ENCODE assay signal across 16 cellular contexts in the genomic region with DNA sequence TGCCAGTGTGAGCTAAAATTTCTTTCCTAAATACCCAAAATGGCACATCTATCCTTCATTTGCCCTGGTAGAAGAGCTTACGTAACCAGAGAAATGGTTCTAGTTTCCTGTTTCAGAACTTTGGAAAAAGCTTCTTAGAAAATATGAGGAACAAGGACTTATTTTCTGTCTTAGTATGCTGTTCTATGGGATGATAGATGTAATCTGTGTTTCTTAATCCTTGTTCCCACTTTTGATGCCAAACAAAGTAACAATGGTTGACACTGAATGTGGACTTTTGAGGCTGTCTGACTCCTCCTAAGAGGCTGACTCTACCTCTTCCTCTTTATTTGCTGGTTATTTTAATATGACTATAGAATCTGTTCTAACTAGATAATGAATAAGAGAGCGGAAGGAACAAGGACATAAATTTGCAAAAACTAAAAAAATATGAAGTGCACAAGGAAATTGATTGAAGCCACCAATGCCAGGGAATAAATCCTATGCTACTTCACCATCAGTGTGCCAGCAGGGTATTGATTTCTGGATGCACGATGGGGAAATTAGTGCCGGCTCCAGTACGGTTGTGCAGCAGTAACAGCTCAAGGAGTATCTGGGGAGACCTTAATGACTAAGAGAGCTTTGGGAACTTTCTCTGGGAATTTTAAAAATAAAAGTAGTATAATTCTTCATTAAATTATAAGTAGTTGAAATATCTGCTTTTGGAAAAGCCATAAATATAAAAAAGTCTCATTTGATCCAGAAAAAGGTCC. TPM values are rescaled to one million over a fixed set of nuclear protein-coding genes. Genes with fewer than 3 reads are reported as not detected.
A peak's percentile ranks its signal among the peaks of the same experiment; 100 is the strongest.
DNase-seq lines count a peak whose midpoint lies in the region; ATAC-seq and TF ChIP-seq lines count a peak whose summit lies in the region.
"Had no signal": no experiment of that assay in that cellular context is flagged by ENCODE, and none has a peak within 500 bp of the region (broad histone marks: within the 10 kb centered on the region; RNA-seq: fewer than 3 reads in every experiment).

No MANE protein-coding gene starts in this region.

- 82 to 83% methylated on average over 5 of the region's 5 CpGs for WGBS in aorta, 2 donors
- WGBS in testis, 2 donors = 77 to 84% methylated on average over 5 of the region's 5 CpGs

- intact Hi-C loops in Right ventricle myocardium inferior (cut with DNase I) (no loop called here), lower lobe of right lung (cut with DNase I) (no loop called here), aorta (cut with DNase I) (no loop called here), testis (cut with DNase I; ENCODE audit: low total_unique reads) (no loop called here)
- intact Hi-C loops in activated CD4-positive, alpha-beta T cell treated with anti-CD3 and anti-CD28 coated beads for 36 hours (cut with DNase I, micrococcal nuclease) = no loop called here

- H3K36me3 Mint-ChIP-seq in activated CD4-positive, alpha-beta T cell treated with anti-CD3 and anti-CD28 coated beads for 36 hours (ENCODE audit: low read depth) = no peaks in the 10 kb centered on the region

- POLR2A ChIA-PET in activated CD4-positive, alpha-beta T cell treated with anti-CD3 and anti-CD28 coated beads for 36 hours (lab: Charles Lee) = interaction anchor here (0.6 kb wide), 1 partner anchor 56 kb away, joined by 3 read pairs; no protein-coding TSS in a partner anchor

- H3K36me3 ChIP-seq in right atrium auricular region (no peaks in the 10 kb centered on the region), lower lobe of right lung (no peaks in the 10 kb centered on the region), aorta (ENCODE audit: control insufficient read depth in 1 of 2, insufficient read depth in 2 of 2, low read length in 1 of 2) (no peaks in the 10 kb centered on the region), testis (ENCODE audit: low read depth, missing control alignments) (no peaks in the 10 kb centered on the region)

- TF ChIP-seq POLR2A in testis (IDR thresholded peaks at IDR 0.05) = no peak

- H3K27ac Mint-ChIP-seq in activated CD4-positive, alpha-beta T cell treated with anti-CD3 and anti-CD28 coated beads for 36 hours = no peak overlapping the region
- H3K27ac Mint-ChIP-seq: CD4-positive, alpha-beta T cell had no signal

- H3K27me3 Mint-ChIP-seq in activated CD4-positive, alpha-beta T cell treated with anti-CD3 and anti-CD28 coated beads for 36 hours = peaks cover 6% of the 10 kb centered on the region

- H3K9me3 Mint-ChIP-seq in activated CD4-positive, alpha-beta T cell treated with anti-CD3 and anti-CD28 coated beads for 36 hours (ENCODE audit: low read depth) = no peaks in the 10 kb centered on the region
- H3K9me3 Mint-ChIP-seq: CD4-positive, alpha-beta T cell had no signal

- no peaks in the 10 kb centered on the region for H3K4me1 ChIP-seq in right atrium auricular region
- H3K4me1 ChIP-seq in lower lobe of right lung = no peaks in the 10 kb centered on the region
- peaks cover 0 to 4% of the 10 kb centered on the region in 2 donors for H3K4me1 ChIP-seq in aorta (ENCODE audit: control insufficient read depth in 1 of 2, insufficient read depth in 2 of 2, low read length in 2 of 2)
- H3K4me1 ChIP-seq in testis = no peaks in the 10 kb centered on the region

- ATAC-seq in Right ventricle myocardium inferior = peak; percentile 34
- ATAC-seq in lower lobe of right lung = peak; percentile 54 to 71
- ATAC-seq in aorta (ENCODE audit: low FRiP score) = peak; percentile 70
- ATAC-seq in activated CD4-positive, alpha-beta T cell treated with anti-CD3 and anti-CD28 coated beads for 36 hours = no peak
- ATAC-seq: Panc1 had no signal

- no peaks in the 10 kb centered on the region for H3K27me3 ChIP-seq in right atrium auricular region
- no peaks in the 10 kb centered on the region for H3K27me3 ChIP-seq in lower lobe of right lung (ENCODE audit: low read depth)
- H3K27me3 ChIP-seq in aorta (ENCODE audit: control insufficient read depth in 1 of 2, insufficient read depth in 2 of 2, low read length in 1 of 2) = no peaks in the 10 kb centered on the region
- no peaks in the 10 kb centered on the region for H3K27me3 ChIP-seq in testis

- H3K9me3 ChIP-seq in right atrium auricular region (no peaks in the 10 kb centered on the region), lower lobe of right lung (no peaks in the 10 kb centered on the region), aorta (ENCODE audit: control insufficient read depth, low read length) (no peaks in the 10 kb centered on the region), testis (no peaks in the 10 kb centered on the region)

- H3K27ac ChIP-seq in right atrium auricular region (peak overlapping the region in 1 of 2 donors; percentile 40), lower lobe of right lung (no peak overlapping the region), aorta (ENCODE audit: low read depth in 1 of 2, low read length in 2 of 2) (no peak overlapping the region), testis (no peak overlapping the region)

- no peak overlapping the region for H3K4me3 Mint-ChIP-seq in activated CD4-positive, alpha-beta T cell treated with anti-CD3 and anti-CD28 coated beads for 36 hours
- H3K4me3 Mint-ChIP-seq: CD4-positive, alpha-beta T cell had no signal

- H3K4me1 Mint-ChIP-seq in activated CD4-positive, alpha-beta T cell treated with anti-CD3 and anti-CD28 coated beads for 36 hours = no peaks in the 10 kb centered on the region

- CTCF ChIA-PET in activated CD4-positive, alpha-beta T cell treated with anti-CD3 and anti-CD28 coated beads for 36 hours (lab: Charles Lee) = no interaction called here

- DNase-seq in Right ventricle myocardium inferior (ENCODE audit: missing footprints) (no peak), right atrium auricular region (ENCODE audit: low spot score) (no peak), MV-4-11 (lab: John Stamatoyannopoulos, UW) (peak; percentile 93), lower lobe of right lung (no peak), aorta (no peak), testis (no peak), C1 segment of cervical spinal cord (lab: John Stamatoyannopoulos, UW) (no peak)
- DNase-seq in activated CD4-positive, alpha-beta T cell treated with anti-CD3 and anti-CD28 coated beads for 36 hours = no peak
- DNase-seq: CD4-positive, alpha-beta T cell; DMS79 treated with DMSO at 0.1 percent for 48 hours; HCEC 1CT; NCI-H1092 treated with DMSO at 0.1 percent for 48 hours; NCI-H187; NCI-H69; SHP77 treated with DMSO at 0.1 percent for 48 hours had no signal

- TF ChIP-seq CTCF in right atrium auricular region (IDR thresholded peaks at IDR 0.05) (no peak), lower lobe of right lung (IDR thresholded peaks at IDR 0.05) (no peak), testis (IDR thresholded peaks at IDR 0.05) (no peak)

- H3K4me3 ChIP-seq in right atrium auricular region (no peak overlapping the region), lower lobe of right lung (no peak overlapping the region), aorta (ENCODE audit: low read length in 2 of 2) (no peak overlapping the region), testis (no peak overlapping the region)

RNA-seq across cellular contexts. Expression of gene TET2, which starts 39.4 kb away (rescaled TPM):
- 12.1 TPM for total RNA-seq in Right ventricle myocardium inferior
- total RNA-seq in right atrium auricular region = 10 to 100 TPM; 15.4 to 16.2 TPM
- total RNA-seq in lower lobe of right lung = 37.3 TPM
- total RNA-seq in aorta = 10 to 100 TPM; 40.3 to 40.9 TPM
- polyA plus RNA-seq in aorta = 1 to 10 TPM; 2.0 to 3.2 TPM
- total RNA-seq in activated CD4-positive, alpha-beta T cell treated with anti-CD3 and anti-CD28 coated beads for 36 hours = 10 to 100 TPM; 35.0 to 40.6 TPM
- total RNA-seq in testis = 10 to 100 TPM; 17.1 to 17.5 TPM
- 2.8 TPM for polyA plus RNA-seq in testis (ENCODE audit: insufficient read depth, low read depth, low replicate concordance)
